ENCODE assay signal across 8 cellular contexts in genomic region chr19:917323-918151, GRCh38. TPM values are rescaled to one million over a fixed set of nuclear protein-coding genes. Genes with fewer than 3 reads are reported as not detected.
A peak's percentile ranks its signal among the peaks of the same experiment; 100 is the strongest.
DNase-seq lines count a peak whose midpoint lies in the region; ATAC-seq and TF ChIP-seq lines count a peak whose summit lies in the region.

Gene KISS1R, plus strand, starts transcription at chr19:917333. Its CDS starts 170 bp downstream, at chr19:917503.

- H3K79me2 ChIP-seq in Loucy (ENCODE audit: insufficient read depth, low read length), result peaks cover 9% of the 10 kb centered on the region; the same call in 1 of the 2 replicates

- H3F3A ChIP-seq in Loucy (ENCODE audit: low read depth), result peaks cover 2% of the 10 kb centered on the region; the same call in 1 of the 2 replicates

- H3K36me3 ChIP-seq in Loucy (ENCODE audit: insufficient read depth, low read length), result no peaks in the 10 kb centered on the region
- H3K36me3 ChIP-seq in skeletal muscle tissue (ENCODE audit: control insufficient read depth in 3 of 3, insufficient read depth in 3 of 3, low read length in 3 of 3), result no peaks in the 10 kb centered on the region

- no peaks in the 10 kb centered on the region for H3K9me2 ChIP-seq in Loucy (replicated peaks; ENCODE audit: low read depth, low read length)

- H3K9me3 ChIP-seq in Loucy (ENCODE audit: insufficient read depth, low read depth, low read length) (no peaks in the 10 kb centered on the region), skeletal muscle tissue (ENCODE audit: control insufficient read depth in 3 of 3, low read length in 3 of 3) (no peaks in the 10 kb centered on the region)

- H3K27me3 ChIP-seq in Loucy (ENCODE audit: insufficient read depth, low read length, poor library complexity, severe bottlenecking), result no peaks in the 10 kb centered on the region
- peaks cover 35 to 43% (median 39%) of the 10 kb centered on the region in 3 donors for H3K27me3 ChIP-seq in skeletal muscle tissue (ENCODE audit: control insufficient read depth in 3 of 3, insufficient read depth in 3 of 3, low read length in 3 of 3)

- H3K27ac ChIP-seq in skeletal muscle tissue (ENCODE audit: low read depth, low read length), result no peak within 1 kb of the TSS

- no peak within 1 kb of the TSS for H3K4me2 ChIP-seq in Loucy (ENCODE audit: low read depth, low read length, poor library complexity, severe bottlenecking)

- no peak within 1 kb of the TSS for H3K9ac ChIP-seq in Loucy (ENCODE audit: low read depth, low read length, poor library complexity, severe bottlenecking)
- H3K9ac ChIP-seq in skeletal muscle tissue (ENCODE audit: low read depth in 1 of 3, low read length in 3 of 3), result peak within 1 kb of the TSS in 2 of 3 donors; percentile 33 to 45

- peak; percentile 46 for TF ChIP-seq CTCF in Loucy (conservative IDR thresholded peaks at IDR 0.05; ENCODE audit: low read length)

- peak within 1 kb of the TSS; percentile 2 for H3K4me3 ChIP-seq in Loucy (ENCODE audit: low read length, poor library complexity, severe bottlenecking)
- H3K4me3 ChIP-seq in skeletal muscle tissue (ENCODE audit: low read length in 3 of 3), result peak within 1 kb of the TSS in 1 of 3 donors; percentile 43

- peak; percentile 46 for DNase-seq in ELR (ENCODE audit: low read depth)
- peak; percentile 58 for DNase-seq in activated CD8-positive, alpha-beta memory T cell treated with anti-CD3 and anti-CD28 coated beads, Interleukin-2, amount 50 U/mL, for 4 hours
- DNase-seq in glomerular visceral epithelial cell (ENCODE audit: extremely low spot score), result peak; percentile 49

- H2AFZ ChIP-seq in Loucy (ENCODE audit: low read length), result no peak within 1 kb of the TSS

- peaks cover 8% of the 10 kb centered on the region for H3K4me1 ChIP-seq in Loucy (ENCODE audit: insufficient read depth, low read length, poor library complexity, severe bottlenecking)
- H3K4me1 ChIP-seq in skeletal muscle tissue (ENCODE audit: control insufficient read depth in 3 of 3, insufficient read depth in 3 of 3, low read length in 3 of 3), result peaks cover 11 to 21% (median 13%) of the 10 kb centered on the region in 3 donors

- no peak for ATAC-seq in GM21367 (IDR thresholded peaks at IDR 0.05; ENCODE audit: unreplicated experiment)
- ATAC-seq in HG02642 (IDR thresholded peaks at IDR 0.05; ENCODE audit: poor library complexity, unreplicated experiment), result no peak
- no peak for ATAC-seq in HG03460 (IDR thresholded peaks at IDR 0.05; ENCODE audit: unreplicated experiment)

- H4K20me1 ChIP-seq in Loucy (ENCODE audit: insufficient read depth, low read length, poor library complexity, severe bottlenecking), result no peaks in the 10 kb centered on the region

RNA-seq across cellular contexts. Expression of gene KISS1R, which starts in this region (rescaled TPM):
- total RNA-seq in skeletal muscle tissue, result not detected
